In the genomic region with DNA sequence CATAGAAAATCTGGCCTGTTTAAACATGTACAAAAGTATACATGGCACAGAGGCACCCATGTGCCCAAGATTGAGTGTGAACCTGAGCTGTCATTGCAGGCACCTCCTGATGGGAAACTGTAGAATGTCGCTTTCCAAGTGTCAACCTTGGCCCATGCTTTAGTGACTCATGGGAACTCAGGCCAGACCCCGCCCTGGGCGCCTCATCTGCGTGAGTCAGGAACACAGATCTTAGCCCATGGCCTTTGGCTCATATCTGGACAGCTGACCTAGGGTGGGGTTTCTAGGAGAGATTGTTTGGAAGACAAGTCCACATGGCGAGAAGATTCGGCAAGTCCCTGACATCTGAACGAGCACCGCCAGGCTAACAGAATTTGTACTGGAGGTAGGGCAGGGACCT, we compare ENCODE assay signal across 16 cellular contexts. TPM values are rescaled to one million over a fixed set of nuclear protein-coding genes. Genes with fewer than 3 reads are reported as not detected.
DNase-seq lines count a peak whose midpoint lies in the region; ATAC-seq and TF ChIP-seq lines count a peak whose summit lies in the region.
"Had no signal": no experiment of that assay in that cellular context is flagged by ENCODE, and none has a peak within 500 bp of the region (broad histone marks: within the 10 kb centered on the region; RNA-seq: fewer than 3 reads in every experiment).

No MANE protein-coding gene starts in this region.

- no peak overlapping the region for H3K4me3 ChIP-seq in SK-N-SH (ENCODE audit: low read depth in 2 of 2, low read length in 1 of 2)
- H3K4me3 ChIP-seq in coronary artery: no peak overlapping the region
- no peak overlapping the region for H3K4me3 ChIP-seq in mucosa of descending colon
- H3K4me3 ChIP-seq: SJCRH30 had no signal

- DNase-seq in SK-N-SH (no peak), coronary artery (ENCODE audit: low spot score) (peak; percentile 81), mucosa of descending colon (peak in 1 of 3 donors; percentile 18), WTC11 (ENCODE audit: low spot score) (no peak), left colon (no peak)
- DNase-seq: activated naive CD4-positive, alpha-beta T cell treated with anti-CD3 and anti-CD28 coated beads, Interleukin-2, amount 10 ng/mL, durations not matched to agents 7 days and 5 days; cerebellar nuclear complex; Kasumi-1; NCI-H2107; retina; SJCRH30 had no signal

- no peak overlapping the region for H3K27ac Mint-ChIP-seq in WTC11
- H3K27ac Mint-ChIP-seq: activated naive CD4-positive, alpha-beta T cell treated with anti-CD3 and anti-CD28 coated beads, Interleukin-2, amount 10 ng/mL, durations not matched to agents 7 days and 5 days had no signal

- peak; percentile 28; the same call in 1 of the 3 replicates for ATAC-seq in SK-N-SH treated with all-trans-retinoic acid at 6 μM for 48 hours
- peak; percentile 34 for ATAC-seq in mucosa of descending colon
- no peak for ATAC-seq in WTC11
- no peak for ATAC-seq in HG03460 (IDR thresholded peaks at IDR 0.05; ENCODE audit: unreplicated experiment)
- ATAC-seq in GM18873 (IDR thresholded peaks at IDR 0.05; ENCODE audit: low FRiP score, unreplicated experiment): no peak
- no peak for ATAC-seq in left colon

- no peaks in the 10 kb centered on the region for H3K9me2 ChIP-seq in SK-N-SH

- no peak overlapping the region for H3K27ac ChIP-seq in SK-N-SH (ENCODE audit: low read depth in 2 of 2, low read length in 1 of 2)
- H3K27ac ChIP-seq in coronary artery: peak overlapping the region in 1 of 2 donors; percentile 56
- H3K27ac ChIP-seq: 22Rv1, SJCRH30 had no signal

- H4K20me1 ChIP-seq in SK-N-SH (ENCODE audit: insufficient read depth): no peaks in the 10 kb centered on the region

- no peaks in the 10 kb centered on the region for H3K4me1 Mint-ChIP-seq in WTC11
- H3K4me1 Mint-ChIP-seq: activated naive CD4-positive, alpha-beta T cell treated with anti-CD3 and anti-CD28 coated beads, Interleukin-2, amount 10 ng/mL, durations not matched to agents 7 days and 5 days had no signal

- H3K9me3 ChIP-seq in SK-N-SH: no peaks in the 10 kb centered on the region
- H3K9me3 ChIP-seq in mucosa of descending colon: peaks cover under 1% of the 10 kb centered on the region
- H3K9me3 ChIP-seq: SJCRH30 had no signal

- H3K9ac ChIP-seq in SK-N-SH: no peak overlapping the region

- CTCF ChIA-PET in SK-N-SH (lab: Yijun Ruan, JAX) (no interaction called here), WTC11 (lab: Charles Lee) (no interaction called here)

- TF ChIP-seq RAD21 in SK-N-SH (IDR thresholded peaks at IDR 0.05; ENCODE audit: low read length): no peak

- H3K36me3 ChIP-seq in SK-N-SH (replicated peaks in 1 of 2; ENCODE audit: control insufficient read depth in 1 of 2, insufficient read depth in 2 of 2, low read length in 1 of 2) (no peaks in the 10 kb centered on the region), mucosa of descending colon (ENCODE audit: low read depth) (no peaks in the 10 kb centered on the region)
- H3K36me3 ChIP-seq: SJCRH30 had no signal

- no peaks in the 10 kb centered on the region; the same call in 1 of the 2 replicates for H3K27me3 ChIP-seq in SK-N-SH (ENCODE audit: insufficient read depth)
- H3K27me3 ChIP-seq: SJCRH30 had no signal

- H3F3A ChIP-seq in SK-N-SH (replicated peaks; ENCODE audit: insufficient read depth): no peaks in the 10 kb centered on the region

- H3K36me3 Mint-ChIP-seq in WTC11: peaks cover 7% of the 10 kb centered on the region
- H3K36me3 Mint-ChIP-seq: activated naive CD4-positive, alpha-beta T cell treated with anti-CD3 and anti-CD28 coated beads, Interleukin-2, amount 10 ng/mL, durations not matched to agents 7 days and 5 days had no signal

- H3K9me3 Mint-ChIP-seq in WTC11: peaks cover 32% of the 10 kb centered on the region

- intact Hi-C loops in mucosa of descending colon (cut with DNase I, micrococcal nuclease) (no loop called here), left colon (cut with DNase I, micrococcal nuclease) (no loop called here)

- H3K79me2 ChIP-seq in SK-N-SH (ENCODE audit: insufficient read depth): no peaks in the 10 kb centered on the region

- no peak for TF ChIP-seq EP300 in SK-N-SH (IDR thresholded peaks at IDR 0.05; ENCODE audit: borderline replicate concordance in 1 of 2, low read depth in 1 of 2, low read length in 1 of 2)

- TF ChIP-seq CTCF in SK-N-SH (IDR thresholded peaks at IDR 0.05): no peak
- TF ChIP-seq CTCF in coronary artery (IDR thresholded peaks at IDR 0.05): no peak
- TF ChIP-seq CTCF in mucosa of descending colon (IDR thresholded peaks at IDR 0.05): no peak
- no peak for TF ChIP-seq CTCF in WTC11 (IDR thresholded peaks at IDR 0.05)

- H3K4me2 ChIP-seq in SK-N-SH: no peak overlapping the region

- no peak overlapping the region for H2AFZ ChIP-seq in SK-N-SH (ENCODE audit: low read depth)

- H3K4me3 Mint-ChIP-seq in WTC11: no peak overlapping the region
- H3K4me3 Mint-ChIP-seq: activated naive CD4-positive, alpha-beta T cell treated with anti-CD3 and anti-CD28 coated beads, Interleukin-2, amount 10 ng/mL, durations not matched to agents 7 days and 5 days had no signal

- H3K4me1 ChIP-seq in SK-N-SH (ENCODE audit: control insufficient read depth in 1 of 2, insufficient read depth in 2 of 2, low read depth in 1 of 2, low read length in 1 of 2) (no peaks in the 10 kb centered on the region), mucosa of descending colon (ENCODE audit: low read depth) (no peaks in the 10 kb centered on the region)
- H3K4me1 ChIP-seq: SJCRH30 had no signal

- peaks cover 50% of the 10 kb centered on the region for H3K27me3 Mint-ChIP-seq in WTC11 (ENCODE audit: low read depth)
- H3K27me3 Mint-ChIP-seq: activated naive CD4-positive, alpha-beta T cell treated with anti-CD3 and anti-CD28 coated beads, Interleukin-2, amount 10 ng/mL, durations not matched to agents 7 days and 5 days had no signal

- WGBS in SK-N-SH (ENCODE audit: low lambda C conversion rate): 26% methylated on average over 5 of the region's 8 CpGs

- POLR2A ChIA-PET in SK-N-SH (lab: Yijun Ruan, JAX) (no interaction called here), WTC11 (lab: Charles Lee) (no interaction called here)

TF ChIP-seq in SK-N-SH treated with all-trans-retinoic acid at 6 μM for 48 hours, 23 proteins besides CTCF, POLR2A, EP300 and RAD21 (continues in another document):
- no peak for TF ChIP-seq ISL1 (CRISPR knock-in tag; IDR thresholded peaks at IDR 0.05)
- TF ChIP-seq CSDC2 (CRISPR knock-in tag; IDR thresholded peaks at IDR 0.05): no peak
- TF ChIP-seq RARB (CRISPR knock-in tag; IDR thresholded peaks at IDR 0.05): no peak
- no peak for TF ChIP-seq ZC3H10 (CRISPR knock-in tag; IDR thresholded peaks at IDR 0.05)
- TF ChIP-seq SNAI2 (CRISPR knock-in tag; IDR thresholded peaks at IDR 0.05): no peak
- TF ChIP-seq ARNTL (CRISPR knock-in tag; IDR thresholded peaks at IDR 0.05; ENCODE audit: borderline replicate concordance, low read depth): no peak

TF ChIP-seq in SK-N-SH, 30 proteins besides CTCF, POLR2A, EP300 and RAD21 (continues in another document):
- no peak for TF ChIP-seq GABPA (IDR thresholded peaks at IDR 0.05; ENCODE audit: low read depth)
- no peak for TF ChIP-seq RXRA (IDR thresholded peaks at IDR 0.05; ENCODE audit: borderline replicate concordance, low read depth)
- TF ChIP-seq, protein P1, sequence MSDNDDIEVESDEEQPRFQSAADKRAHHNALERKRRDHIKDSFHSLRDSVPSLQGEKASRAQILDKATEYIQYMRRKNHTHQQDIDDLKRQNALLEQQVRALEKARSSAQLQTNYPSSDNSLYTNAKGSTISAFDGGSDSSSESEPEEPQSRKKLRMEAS (IDR thresholded peaks at IDR 0.05; ENCODE audit: low read depth): no peak
- TF ChIP-seq GATA2 (CRISPR knock-in tag; IDR thresholded peaks at IDR 0.05): no peak
- TF ChIP-seq FOXJ3 (CRISPR knock-in tag; IDR thresholded peaks at IDR 0.05): no peak
- TF ChIP-seq, protein P2, sequence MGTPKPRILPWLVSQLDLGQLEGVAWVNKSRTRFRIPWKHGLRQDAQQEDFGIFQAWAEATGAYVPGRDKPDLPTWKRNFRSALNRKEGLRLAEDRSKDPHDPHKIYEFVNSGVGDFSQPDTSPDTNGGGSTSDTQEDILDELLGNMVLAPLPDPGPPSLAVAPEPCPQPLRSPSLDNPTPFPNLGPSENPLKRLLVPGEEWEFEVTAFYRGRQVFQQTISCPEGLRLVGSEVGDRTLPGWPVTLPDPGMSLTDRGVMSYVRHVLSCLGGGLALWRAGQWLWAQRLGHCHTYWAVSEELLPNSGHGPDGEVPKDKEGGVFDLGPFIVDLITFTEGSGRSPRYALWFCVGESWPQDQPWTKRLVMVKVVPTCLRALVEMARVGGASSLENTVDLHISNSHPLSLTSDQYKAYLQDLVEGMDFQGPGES (IDR thresholded peaks at IDR 0.05; ENCODE audit: low read depth, low read length): no peak

TF ChIP-seq in WTC11, 78 proteins besides CTCF, POLR2A, EP300 and RAD21 (continues in another document):
- no peak for TF ChIP-seq ZNF121 (CRISPR knock-in tag; IDR thresholded peaks at IDR 0.05)
- TF ChIP-seq JAZF1 (CRISPR knock-in tag; IDR thresholded peaks at IDR 0.05): no peak
- no peak for TF ChIP-seq SP1 (CRISPR knock-in tag; conservative IDR thresholded peaks at IDR 0.05)
- no peak for TF ChIP-seq FOXK1 (CRISPR knock-in tag; IDR thresholded peaks at IDR 0.05)
- TF ChIP-seq ESRRA (CRISPR knock-in tag; IDR thresholded peaks at IDR 0.05; ENCODE audit: borderline replicate concordance): no peak
- TF ChIP-seq MLX (CRISPR knock-in tag; IDR thresholded peaks at IDR 0.05): no peak
- no peak for TF ChIP-seq GRHL2 (CRISPR knock-in tag; IDR thresholded peaks at IDR 0.05; ENCODE audit: insufficient replicate concordance, severe bottlenecking)
- no peak for TF ChIP-seq ZMAT4 (CRISPR knock-in tag; IDR thresholded peaks at IDR 0.05)
- TF ChIP-seq ETV6 (CRISPR knock-in tag; IDR thresholded peaks at IDR 0.05): no peak

RNA-seq across cellular contexts. Expression of gene CYTL1, which starts 50.0 kb away (rescaled TPM):
- 3.0 and 3.8 TPM in 2 replicates for polyA plus RNA-seq in SK-N-SH (2012; rRNA removed)
- polyA plus RNA-seq in SK-N-SH (2012; cell fraction: cytosol; rRNA removed): 3.9 and 4.5 TPM in 2 replicates
- polyA plus RNA-seq in SK-N-SH (2012; cell fraction: nucleus; rRNA removed): 0.97 and 1.3 TPM in 2 replicates
- total RNA-seq in mucosa of descending colon (1 to 10 TPM in 1 of 3 donors, under 1 TPM in 1, not detected in 1; 0.29 to 1.0 TPM), WTC11 (2021) (3.2 to 7.9 TPM (median 7.1 TPM) in 3 replicates), left colon (under 1 TPM; 0.52 to 0.78 TPM)
- total RNA-seq: activated CD8-positive, alpha-beta memory T cell treated with anti-CD3 and anti-CD28 coated beads for 36 hours had no signal

Comparison
In these comparisons a context has a peak if more than half of its experiments do, and no peak if none do; other contexts are left out.
1. ATAC-seq: peak in SK-N-SH treated with all-trans-retinoic acid at 6 μM for 48 hours (single experiment) and mucosa of descending colon (single experiment); none in WTC11 (single experiment), HG03460 (single experiment), GM18873 (single experiment) and left colon (single experiment).